23 cellular contexts compared by ENCODE assay signal in genomic region chr10:124663228-124663627, GRCh38.
"Had no signal": no experiment of that assay in that cellular context is flagged by ENCODE, and none has a peak within 500 bp of the region (broad histone marks: within the 10 kb centered on the region; RNA-seq: fewer than 3 reads in every experiment).

No MANE protein-coding gene starts in this region.

- H3K36me3 ChIP-seq: colonic mucosa, ovary, transverse colon, uterus had no signal

- H3K27me3 Mint-ChIP-seq: activated CD4-positive, alpha-beta T cell treated with anti-CD3 and anti-CD28 coated beads for 36 hours; activated T-cell treated with anti-CD3 and anti-CD28 coated beads, Interleukin-2, amount 50 U/mL, for 24 hours; brain; naive thymus-derived CD4-positive, alpha-beta T cell had no signal

- H3K4me3 Mint-ChIP-seq: activated CD4-positive, alpha-beta T cell treated with anti-CD3 and anti-CD28 coated beads for 36 hours; activated T-cell treated with anti-CD3 and anti-CD28 coated beads, Interleukin-2, amount 50 U/mL, for 24 hours; brain; naive thymus-derived CD4-positive, alpha-beta T cell had no signal

- DNase-seq: activated CD4-positive, alpha-beta T cell treated with anti-CD3 and anti-CD28 coated beads for 36 hours; activated CD4-positive, alpha-beta T cell treated with anti-CD3 and anti-CD28 coated beads, Interleukin-2, amount 50 U/mL, for 48 hours; activated naive CD4-positive, alpha-beta T cell treated with Interleukin-2 at 50 U/mL for 16 hours; activated T-cell treated with anti-CD3 and anti-CD28 coated beads, Interleukin-2, amount 50 U/mL, for 24 hours; anterior cingulate cortex; central memory CD4-positive, alpha-beta T cell; colonic mucosa; erythroblast; foreskin melanocyte; hypothalamus; mesenchymal stem cell; naive thymus-derived CD4-positive, alpha-beta T cell; ovary; sigmoid colon; stimulated activated CD4-positive, alpha-beta T cell treated with anti-CD3 and anti-CD28 coated beads, Interleukin-4, amount 100 ng/mL, for 24 hours; stimulated activated naive CD4-positive, alpha-beta T cell treated with Interleukin-2 at 50 U/mL for 16 hours; T-helper 1 cell; transverse colon; uterus had no signal

- H3K27ac Mint-ChIP-seq: activated CD4-positive, alpha-beta T cell treated with anti-CD3 and anti-CD28 coated beads for 36 hours; activated T-cell treated with anti-CD3 and anti-CD28 coated beads, Interleukin-2, amount 50 U/mL, for 24 hours; activated T-helper 2 cell treated with anti-CD3 and anti-CD28 coated beads, Interferon-gamma antibody, Interleukin-2, Interleukin-4, amounts not matched to agents 10 μg/mL and 5 μg/mL and 100 μg/mL, durations not matched to agents 14 hours and 24 hours and 36 hours; brain had no signal

- H3K9me3 ChIP-seq: colonic mucosa, left lung, ovary, sigmoid colon, transverse colon, uterus had no signal

- H3K27ac ChIP-seq: colonic mucosa, left lung, ovary, sigmoid colon, transverse colon, uterus, VCaP had no signal

- H3K27me3 ChIP-seq: colonic mucosa, left lung, ovary, sigmoid colon, transverse colon, uterus had no signal

- H3K4me3 ChIP-seq: colonic mucosa, left lung, ovary, sigmoid colon, transverse colon, uterus had no signal

- ATAC-seq: activated CD4-positive, alpha-beta T cell treated with anti-CD3 and anti-CD28 coated beads for 36 hours; left lung; naive thymus-derived CD4-positive, alpha-beta T cell had no signal

- H3K9me3 Mint-ChIP-seq: activated T-cell treated with anti-CD3 and anti-CD28 coated beads, Interleukin-2, amount 50 U/mL, for 24 hours; activated T-helper 2 cell treated with anti-CD3 and anti-CD28 coated beads, Interferon-gamma antibody, Interleukin-2, Interleukin-4, amounts not matched to agents 10 μg/mL and 5 μg/mL and 100 μg/mL, durations not matched to agents 14 hours and 24 hours and 36 hours; brain; naive thymus-derived CD4-positive, alpha-beta T cell had no signal
